Comparison of ENCODE assay signal across 10 cellular contexts in the genomic region with DNA sequence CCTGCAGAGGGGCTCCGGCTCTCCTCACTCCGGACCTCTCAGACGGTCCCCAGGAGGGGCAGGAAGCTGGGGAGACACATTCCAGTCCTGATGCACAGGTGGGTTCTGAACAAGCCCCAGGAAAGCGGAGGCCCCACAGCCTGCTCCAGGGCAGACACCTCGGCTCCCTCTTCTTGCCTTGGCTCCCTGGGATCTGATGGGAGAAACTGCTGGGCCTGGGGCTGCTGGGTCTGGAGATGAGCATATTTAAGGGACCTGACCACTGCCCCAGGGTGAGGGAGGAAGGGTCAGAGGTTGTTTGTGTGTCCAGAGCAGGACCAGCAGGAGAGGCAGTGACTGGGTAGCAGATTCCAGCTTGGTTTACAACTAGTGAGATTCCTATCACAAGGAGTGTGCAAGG. TPM values are rescaled to one million over a fixed set of nuclear protein-coding genes. Genes with fewer than 3 reads are reported as not detected.
DNase-seq lines count a peak whose midpoint lies in the region; ATAC-seq and TF ChIP-seq lines count a peak whose summit lies in the region.
"Had no signal": no experiment of that assay in that cellular context is flagged by ENCODE, and none has a peak within 500 bp of the region (broad histone marks: within the 10 kb centered on the region; RNA-seq: fewer than 3 reads in every experiment).

No MANE protein-coding gene starts in this region.

- intact Hi-C loops in CD8-positive, alpha-beta T cell (cut with DNase I, micrococcal nuclease), result loop anchor here in 1 of 2 experiments (10.0 kb wide), 2 partner anchors 266 to 604 kb away; partner anchors contain the start of genes ANKS6 and TRMO

- no peaks in the 10 kb centered on the region for H3K9me3 Mint-ChIP-seq in CD8-positive, alpha-beta T cell
- H3K9me3 Mint-ChIP-seq in effector memory CD8-positive, alpha-beta T cell, result no peaks in the 10 kb centered on the region
- H3K9me3 Mint-ChIP-seq in neural crest cell, result no peaks in the 10 kb centered on the region

- no peaks in the 10 kb centered on the region for H3K9me3 ChIP-seq in CD8-positive, alpha-beta T cell (ENCODE audit: low read length)
- H3K9me3 ChIP-seq in NT2/D1 (ENCODE audit: insufficient read depth, low read length), result no peaks in the 10 kb centered on the region
- H3K9me3 ChIP-seq: mucosa of descending colon, tibial nerve had no signal

- H3K36me3 Mint-ChIP-seq in CD8-positive, alpha-beta T cell, result peaks cover 4% of the 10 kb centered on the region
- H3K36me3 Mint-ChIP-seq in effector memory CD8-positive, alpha-beta T cell (ENCODE audit: insufficient read depth), result peaks cover 7% of the 10 kb centered on the region
- no peaks in the 10 kb centered on the region for H3K36me3 Mint-ChIP-seq in neural crest cell (ENCODE audit: low read depth)

- peaks cover 46% of the 10 kb centered on the region for H3K4me1 Mint-ChIP-seq in CD8-positive, alpha-beta T cell (ENCODE audit: low read depth)
- H3K4me1 Mint-ChIP-seq in effector memory CD8-positive, alpha-beta T cell (ENCODE audit: low read depth in 2 of 2), result peaks cover 31 to 36% of the 10 kb centered on the region in 2 donors
- H3K4me1 Mint-ChIP-seq in neural crest cell, result peaks cover 30% of the 10 kb centered on the region

- ATAC-seq in CD8-positive, alpha-beta T cell, result no peak
- ATAC-seq in effector memory CD8-positive, alpha-beta T cell (replicated peaks), result no peak
- ATAC-seq in GM21786 (IDR thresholded peaks at IDR 0.05; ENCODE audit: unreplicated experiment) (no peak), GM18907 (IDR thresholded peaks at IDR 0.05; ENCODE audit: unreplicated experiment) (no peak)

- H3K27me3 ChIP-seq in CD8-positive, alpha-beta T cell (ENCODE audit: insufficient read depth, low read length), result no peaks in the 10 kb centered on the region
- no peaks in the 10 kb centered on the region for H3K27me3 ChIP-seq in NT2/D1 (ENCODE audit: insufficient read depth, insufficient read length)
- H3K27me3 ChIP-seq: tibial nerve had no signal

- peak overlapping the region; percentile 80 for H3K4me3 ChIP-seq in CD8-positive, alpha-beta T cell (ENCODE audit: low read depth, low read length)
- H3K4me3 ChIP-seq in NT2/D1 (ENCODE audit: insufficient read length, low read depth), result peak overlapping the region; percentile 90

- CTCF ChIA-PET in CD8-positive, alpha-beta T cell (lab: Charles Lee), result interaction anchor here (1.2 to 2.4 kb wide), 3 partner anchors 10 to 267 kb away, joined by 3 to 16 read pairs (median 3); no protein-coding TSS in a partner anchor

- H3K36me3 ChIP-seq in CD8-positive, alpha-beta T cell (ENCODE audit: insufficient read depth, low read length), result no peaks in the 10 kb centered on the region
- peaks cover 3% of the 10 kb centered on the region for H3K36me3 ChIP-seq in NT2/D1 (ENCODE audit: insufficient read depth, insufficient read length, low read length)
- H3K36me3 ChIP-seq: tibial nerve had no signal

- DNase-seq in CD8-positive, alpha-beta T cell, result no peak
- DNase-seq in NT2/D1 (ENCODE audit: low read depth, low spot score) (no peak), neural crest cell (ENCODE audit: low read depth, low spot score) (no peak), putamen (ENCODE audit: low spot score) (no peak), DMS53 treated with DMSO at 0.1 percent for 48 hours (lab: John Stamatoyannopoulos, UW; ENCODE audit: unreplicated experiment) (no peak)
- DNase-seq in effector memory CD8-positive, alpha-beta T cell, result no peak

- peak overlapping the region; percentile 81 for H3K4me3 Mint-ChIP-seq in CD8-positive, alpha-beta T cell
- H3K4me3 Mint-ChIP-seq in effector memory CD8-positive, alpha-beta T cell, result peak overlapping the region; percentile 82 to 84
- peak overlapping the region; percentile 86 for H3K4me3 Mint-ChIP-seq in neural crest cell

- H3K27me3 Mint-ChIP-seq in CD8-positive, alpha-beta T cell (ENCODE audit: low read depth), result no peaks in the 10 kb centered on the region
- H3K27me3 Mint-ChIP-seq in effector memory CD8-positive, alpha-beta T cell, result no peaks in the 10 kb centered on the region
- H3K27me3 Mint-ChIP-seq in neural crest cell (ENCODE audit: low read depth), result peaks cover 20% of the 10 kb centered on the region

- H3K4me1 ChIP-seq in CD8-positive, alpha-beta T cell (ENCODE audit: insufficient read depth, low read length), result peaks cover 32% of the 10 kb centered on the region
- H3K4me1 ChIP-seq in NT2/D1 (ENCODE audit: insufficient read depth, insufficient read length), result peaks cover 17% of the 10 kb centered on the region

- no peak for TF ChIP-seq CTCF in CD8-positive, alpha-beta T cell (IDR thresholded peaks at IDR 0.05)
- no peak for TF ChIP-seq CTCF in neural crest cell (conservative IDR thresholded peaks at IDR 0.05)

- H3K27ac ChIP-seq in CD8-positive, alpha-beta T cell (ENCODE audit: low read depth, low read length), result no peak overlapping the region

- POLR2A ChIA-PET in CD8-positive, alpha-beta T cell (lab: Charles Lee), result interaction anchor here (1.3 to 3.1 kb wide), 5 partner anchors 9 to 86 kb away, joined by 3 to 26 read pairs (median 5); partner anchors contain the start of genes TBC1D2 and TRIM14

- peak overlapping the region; percentile 90 for H3K9ac ChIP-seq in NT2/D1 (ENCODE audit: insufficient read length, low read depth)

- H3K27ac Mint-ChIP-seq in CD8-positive, alpha-beta T cell, result peak overlapping the region; percentile 45
- H3K27ac Mint-ChIP-seq in effector memory CD8-positive, alpha-beta T cell, result peak overlapping the region; percentile 62 to 79
- H3K27ac Mint-ChIP-seq in neural crest cell (ENCODE audit: unreplicated experiment), result no peak overlapping the region

RNA-seq across cellular contexts. Expression of gene CORO2A, which starts 1.2 kb away (rescaled TPM):
- 1 to 10 TPM; 6.4 to 6.7 TPM for total RNA-seq in CD8-positive, alpha-beta T cell
- total RNA-seq in neural crest cell, result 9.3 and 9.5 TPM in 2 replicates
